ENCODE assay signal across 21 cellular contexts in genomic region chr5:140018920-140019644, GRCh38. TPM values are rescaled to one million over a fixed set of nuclear protein-coding genes. Genes with fewer than 3 reads are reported as not detected.
A peak's percentile ranks its signal among the peaks of the same experiment; 100 is the strongest.
DNase-seq lines count a peak whose midpoint lies in the region; ATAC-seq, FAIRE-seq and TF ChIP-seq lines count a peak whose summit lies in the region.
"Had no signal": no experiment of that assay in that cellular context is flagged by ENCODE, and none has a peak within 500 bp of the region (broad histone marks: within the 10 kb centered on the region; RNA-seq: fewer than 3 reads in every experiment).

No MANE protein-coding gene starts in this region.

- TF ChIP-seq EP300 in HepG2 (IDR thresholded peaks at IDR 0.05; ENCODE audit: low read depth in 2 of 2, low read length in 2 of 2) (no peak), HepG2 (CRISPR knock-in tag; IDR thresholded peaks at IDR 0.05; ENCODE audit: borderline replicate concordance) (no peak)

- no peak for TF ChIP-seq RAD21 in HepG2 (CRISPR knock-in tag; IDR thresholded peaks at IDR 0.05)

- POLR2A ChIA-PET in HepG2 (lab: Yijun Ruan, JAX), result no interaction called here

- CTCF ChIA-PET in HepG2 (lab: Yijun Ruan, JAX; ENCODE audit: low intra/inter-chr PET ratio, low total read pairs), result no interaction called here

- FAIRE-seq in HepG2 (lab: Jason Lieb, UNC), result no peak
- FAIRE-seq: GM18507 had no signal

- TF ChIP-seq CTCF in HepG2 (CRISPR knock-in tag; IDR thresholded peaks at IDR 0.05) (no peak), right lobe of liver (IDR thresholded peaks at IDR 0.05) (no peak), heart left ventricle (IDR thresholded peaks at IDR 0.05) (no peak), osteoblast (IDR thresholded peaks at IDR 0.05; ENCODE audit: extremely low read depth, low read depth, low read length) (no peak)

- H3K9ac ChIP-seq in HepG2 (ENCODE audit: insufficient read depth, low read depth, low read length), result no peak overlapping the region
- H3K9ac ChIP-seq: BLaER1 had no signal

- H2AFZ ChIP-seq in HepG2 (ENCODE audit: low read length) (no peak overlapping the region), osteoblast (ENCODE audit: low read length) (no peak overlapping the region)
- H2AFZ ChIP-seq: PC-9 had no signal

- no peaks in the 10 kb centered on the region for H3K4me1 Mint-ChIP-seq in activated T-helper 1 cell treated with anti-CD3 and anti-CD28 coated beads, Interleukin-12 subunit alpha, Interleukin-12 subunit beta, Interleukin-2, Interleukin-4 antibody, amounts not matched to agents 30 ng/mL and 10 ng/mL and 1 ng/mL, durations not matched to agents 14 hours and 24 hours and 36 hours (ENCODE audit: low read depth)

- H3K27ac Mint-ChIP-seq in activated T-helper 1 cell treated with anti-CD3 and anti-CD28 coated beads, Interleukin-12 subunit alpha, Interleukin-12 subunit beta, Interleukin-2, Interleukin-4 antibody, amounts not matched to agents 30 ng/mL and 10 ng/mL and 1 ng/mL, durations not matched to agents 14 hours and 24 hours and 36 hours, result no peak overlapping the region

- H4K20me1 ChIP-seq in HepG2 (ENCODE audit: insufficient read depth, low read length) (no peaks in the 10 kb centered on the region), osteoblast (ENCODE audit: insufficient read depth, low read length) (no peaks in the 10 kb centered on the region)
- H4K20me1 ChIP-seq: BLaER1 had no signal

- TF ChIP-seq POLR2A in HepG2 (IDR thresholded peaks at IDR 0.05; ENCODE audit: insufficient read depth in 1 of 2, low read depth in 2 of 2, low read length in 2 of 2) (no peak), right lobe of liver (IDR thresholded peaks at IDR 0.05) (no peak), heart left ventricle (IDR thresholded peaks at IDR 0.05) (no peak)

- H3K9me3 ChIP-seq in HepG2 (ENCODE audit: low read length) (no peaks in the 10 kb centered on the region), right lobe of liver (no peaks in the 10 kb centered on the region), heart left ventricle (no peaks in the 10 kb centered on the region), osteoblast (ENCODE audit: low read depth, low read length) (no peaks in the 10 kb centered on the region)
- H3K9me3 ChIP-seq: BLaER1 had no signal

- no peak overlapping the region for H3K27ac ChIP-seq in HepG2 (ENCODE audit: extremely low read length, insufficient read depth, low read length)
- no peak overlapping the region for H3K27ac ChIP-seq in right lobe of liver
- peak overlapping the region; percentile 31 to 90 (median 68) for H3K27ac ChIP-seq in heart left ventricle
- no peak overlapping the region for H3K27ac ChIP-seq in osteoblast (ENCODE audit: low read depth, low read length)
- H3K27ac ChIP-seq: BLaER1, HL-60, PC-9 had no signal

- DNase-seq in HepG2 (ENCODE audit: low spot score), result no peak
- no peak for DNase-seq in right lobe of liver
- DNase-seq in heart left ventricle, result peak in 1 of 5 donors; percentile 38
- DNase-seq in osteoblast (ENCODE audit: insufficient read length, low spot score, missing footprints), result peak; percentile 22
- DNase-seq in AML-193 (lab: John Stamatoyannopoulos, UW), result no peak
- DNase-seq in activated T-helper 1 cell treated with anti-CD3 and anti-CD28 coated beads, Interleukin-12 subunit alpha, Interleukin-12 subunit beta, Interleukin-2, Interleukin-4 antibody, amounts not matched to agents 30 ng/mL and 10 ng/mL and 1 ng/mL, durations not matched to agents 14 hours and 24 hours and 36 hours (ENCODE audit: low spot score), result no peak
- DNase-seq in stimulated activated CD8-positive, alpha-beta memory T cell treated with anti-CD3 and anti-CD28 coated beads, Interleukin-4, amount 100 ng/mL, for 48 hours, result no peak
- DNase-seq: DND-41, GDM1, HCEC 1CT, NCI-H1436, NCI-H2029 treated with DMSO at 0.1 percent for 48 hours, NCI-H2171 treated with DMSO at 0.1 percent for 48 hours, NCI-H446 treated with DMSO at 0.1 percent for 48 hours, NCI-H748 treated with DMSO at 0.1 percent for 48 hours, PC-9 had no signal

- H3K9me3 Mint-ChIP-seq in activated T-helper 1 cell treated with anti-CD3 and anti-CD28 coated beads, Interleukin-12 subunit alpha, Interleukin-12 subunit beta, Interleukin-2, Interleukin-4 antibody, amounts not matched to agents 30 ng/mL and 10 ng/mL and 1 ng/mL, durations not matched to agents 14 hours and 24 hours and 36 hours, result no peaks in the 10 kb centered on the region

- H3K4me1 ChIP-seq in HepG2 (ENCODE audit: insufficient read depth, low read length), result peaks cover 22% of the 10 kb centered on the region
- H3K4me1 ChIP-seq in right lobe of liver, result no peaks in the 10 kb centered on the region
- peaks cover 0 to 51% (median 19%) of the 10 kb centered on the region in 12 donors for H3K4me1 ChIP-seq in heart left ventricle
- H3K4me1 ChIP-seq in osteoblast (ENCODE audit: insufficient read depth, low read length), result peaks cover 4% of the 10 kb centered on the region
- H3K4me1 ChIP-seq: BLaER1 had no signal

- in situ Hi-C loops in HepG2 (cut with HindIII; ENCODE audit: extremely low pct_ligation_motif_present, low pct_unique_long_range_greater_than_20kb), result no loop called here

- intact Hi-C loops in HepG2 (cut with micrococcal nuclease; ENCODE audit: unreplicated experiment) (no loop called here), right lobe of liver (cut with DNase I) (no loop called here), heart left ventricle (cut with DNase I) (no loop called here)
- intact Hi-C loops in activated T-helper 1 cell treated with anti-CD3 and anti-CD28 coated beads, Interleukin-12 subunit alpha, Interleukin-12 subunit beta, Interleukin-2, Interleukin-4 antibody, amounts not matched to agents 30 ng/mL and 10 ng/mL and 1 ng/mL, durations not matched to agents 14 hours and 24 hours and 36 hours (cut with micrococcal nuclease), result no loop called here

- H3K27me3 ChIP-seq in HepG2 (ENCODE audit: control insufficient read depth in 1 of 2, insufficient read depth in 2 of 2, low read length in 2 of 2) (peaks cover 3 to 20% of the 10 kb centered on the region in 2 experiments; a peak in 3 of 5 replicates), right lobe of liver (no peaks in the 10 kb centered on the region), heart left ventricle (no peaks in the 10 kb centered on the region), osteoblast (ENCODE audit: insufficient read depth, low read length) (peaks cover 80% of the 10 kb centered on the region)
- H3K27me3 ChIP-seq: BLaER1 had no signal

- H3K4me3 Mint-ChIP-seq in activated T-helper 1 cell treated with anti-CD3 and anti-CD28 coated beads, Interleukin-12 subunit alpha, Interleukin-12 subunit beta, Interleukin-2, Interleukin-4 antibody, amounts not matched to agents 30 ng/mL and 10 ng/mL and 1 ng/mL, durations not matched to agents 14 hours and 24 hours and 36 hours, result no peak overlapping the region

- 4% methylated on average over 4 of the region's 4 CpGs for WGBS in HepG2 (ENCODE audit: low lambda C conversion rate)
- 42% methylated on average over 4 of the region's 4 CpGs for WGBS in right lobe of liver (ENCODE audit: insufficient coverage, low coverage, low lambda C conversion rate, missing lambda C conversion rate)
- 27 to 38% (median 32%) methylated on average over 4 of the region's 4 CpGs for WGBS in heart left ventricle, 4 donors

- H3K4me3 ChIP-seq in HepG2 (replicated peaks in 1 of 3; ENCODE audit: insufficient read depth in 1 of 3, low read depth in 2 of 3, low read length in 3 of 3) (no peak overlapping the region), right lobe of liver (no peak overlapping the region), heart left ventricle (no peak overlapping the region), osteoblast (ENCODE audit: insufficient read depth, low read length) (no peak overlapping the region)
- H3K4me3 ChIP-seq: BLaER1, PC-9 had no signal

- no peaks in the 10 kb centered on the region for H3K36me3 ChIP-seq in HepG2 (replicated peaks in 1 of 2; ENCODE audit: control insufficient read depth in 1 of 2, insufficient read depth in 2 of 2, low read length in 2 of 2)
- H3K36me3 ChIP-seq in right lobe of liver, result no peaks in the 10 kb centered on the region
- no peaks in the 10 kb centered on the region for H3K36me3 ChIP-seq in heart left ventricle
- no peaks in the 10 kb centered on the region for H3K36me3 ChIP-seq in osteoblast (ENCODE audit: insufficient read depth, low read length)
- H3K36me3 ChIP-seq: BLaER1 had no signal

- no peaks in the 10 kb centered on the region for H3K79me2 ChIP-seq in HepG2 (ENCODE audit: insufficient read depth, low read length)
- H3K79me2 ChIP-seq in osteoblast (ENCODE audit: insufficient read depth, low read length), result no peaks in the 10 kb centered on the region

- ATAC-seq in HepG2 (peak; percentile 31; the same call in 1 of the 3 replicates), right lobe of liver (no peak), heart left ventricle (peak; percentile 76 to 94 (median 80)), HG03378 (IDR thresholded peaks at IDR 0.05; ENCODE audit: unreplicated experiment) (no peak)

- BruUV-seq in HepG2 (replicated peaks; lab: Mats Ljungman, UMichigan), result no TSS peak

- H3K4me2 ChIP-seq in HepG2 (ENCODE audit: low read depth, low read length) (no peak overlapping the region), osteoblast (ENCODE audit: insufficient read depth, low read length) (no peak overlapping the region)
- H3K4me2 ChIP-seq: BLaER1, PC-9 had no signal

- no peaks in the 10 kb centered on the region for H3K36me3 Mint-ChIP-seq in activated T-helper 1 cell treated with anti-CD3 and anti-CD28 coated beads, Interleukin-12 subunit alpha, Interleukin-12 subunit beta, Interleukin-2, Interleukin-4 antibody, amounts not matched to agents 30 ng/mL and 10 ng/mL and 1 ng/mL, durations not matched to agents 14 hours and 24 hours and 36 hours (ENCODE audit: low read depth)

- H3K27me3 Mint-ChIP-seq in activated T-helper 1 cell treated with anti-CD3 and anti-CD28 coated beads, Interleukin-12 subunit alpha, Interleukin-12 subunit beta, Interleukin-2, Interleukin-4 antibody, amounts not matched to agents 30 ng/mL and 10 ng/mL and 1 ng/mL, durations not matched to agents 14 hours and 24 hours and 36 hours (ENCODE audit: insufficient read depth), result no peaks in the 10 kb centered on the region

RNA-seq across cellular contexts. Expression of gene NRG2, which starts 24.0 kb away (rescaled TPM):
- total RNA-seq in HepG2 (2016; rRNA removed; fragmentation: Illumina TruSeq; extraction: Trizol), result not detected in 2 replicates
- not detected in 2 replicates for total RNA-seq in HepG2 (2016; cell fraction: cytosol; rRNA removed; fragmentation: Illumina TruSeq; extraction: Trizol; ENCODE audit: low read depth)
- not detected in 2 replicates for total RNA-seq in HepG2 (2016; cell fraction: insoluble cytoplasmic fraction; rRNA removed; fragmentation: Illumina TruSeq; extraction: Trizol)
- total RNA-seq in HepG2 (2016; cell fraction: membrane; rRNA removed; fragmentation: Illumina TruSeq; extraction: Trizol), result not detected in 2 replicates
- not detected in 2 replicates for total RNA-seq in HepG2 (2016; cell fraction: nucleus; rRNA removed; fragmentation: Illumina TruSeq; extraction: Trizol)
- polyA plus RNA-seq in HepG2 (2011; rRNA removed), result not detected in 2 replicates
- polyA plus RNA-seq in HepG2 (2011; cell fraction: cytosol; rRNA removed), result not detected in 2 replicates
- not detected in 2 replicates for polyA plus RNA-seq in HepG2 (2011; cell fraction: nucleus; rRNA removed)
- not detected in 2 replicates for polyA plus RNA-seq in HepG2 (2012)
- not detected in 2 replicates for polyA plus RNA-seq in HepG2 (2016; cell fraction: cytosol; fragmentation: Illumina TruSeq; extraction: Trizol; ENCODE audit: low read depth)
- not detected in 2 replicates for polyA plus RNA-seq in HepG2 (2016; cell fraction: insoluble cytoplasmic fraction; fragmentation: Illumina TruSeq; extraction: Trizol; ENCODE audit: low read depth)
- polyA plus RNA-seq in HepG2 (2016; cell fraction: membrane; fragmentation: Illumina TruSeq; extraction: Trizol; ENCODE audit: low read depth), result not detected in 2 replicates
- not detected in 2 replicates for polyA plus RNA-seq in HepG2 (2016; cell fraction: nucleus; fragmentation: Illumina TruSeq; extraction: Trizol; ENCODE audit: insufficient read depth, low read depth)
- polyA minus RNA-seq in HepG2 (2011; rRNA and poly(A)+ RNA removed; ENCODE audit: low replicate concordance), result not detected in 2 replicates
- not detected in 2 replicates for polyA minus RNA-seq in HepG2 (2011; cell fraction: cytosol; rRNA and poly(A)+ RNA removed)
- not detected in 2 replicates for polyA minus RNA-seq in HepG2 (2011; cell fraction: nucleus; rRNA and poly(A)+ RNA removed)
- under 1 TPM in 5 of 6 experiments, not detected in 1; 0.07 to 0.77 (median 0.14) TPM for total RNA-seq in right lobe of liver
- 1 to 10 TPM; 1.9 to 4.8 (median 3.4) TPM for total RNA-seq in heart left ventricle
- polyA plus RNA-seq in heart left ventricle, result 1 to 10 TPM in 1 of 2 donors, under 1 TPM in 1; 0.72 to 3.8 TPM
- 0.72 and 0.88 TPM in 2 replicates for total RNA-seq in osteoblast
- total RNA-seq in activated T-helper 1 cell treated with anti-CD3 and anti-CD28 coated beads, Interleukin-12 subunit alpha, Interleukin-12 subunit beta, Interleukin-2, Interleukin-4 antibody, amounts not matched to agents 30 ng/mL and 10 ng/mL and 1 ng/mL, durations not matched to agents 14 hours and 24 hours and 36 hours, result 0.08 TPM in 1 of 2 replicates, not detected in the other
- total RNA-seq: LHCN-M2, PC-9 had no signal

Comparison
In these comparisons a context has a peak if more than half of its experiments do, and no peak if none do; other contexts are left out.
1. ATAC-seq: peak in HepG2 (single experiment) and heart left ventricle (4 of 4); none in right lobe of liver (0 of 4) and HG03378 (single experiment).
2. H3K27ac ChIP-seq: peak in heart left ventricle (12 of 12); none in HepG2 (single experiment), right lobe of liver (0 of 3) and osteoblast (single experiment).